Comparison of ENCODE assay signal across 13 cellular contexts in genomic region chr2:46117994-46118393, GRCh38.
"Had no signal": no experiment of that assay in that cellular context is flagged by ENCODE, and none has a peak within 500 bp of the region (broad histone marks: within the 10 kb centered on the region; RNA-seq: fewer than 3 reads in every experiment).

No MANE protein-coding gene starts in this region.

- ATAC-seq: activated CD4-positive, CD25-positive, alpha-beta regulatory T cell treated with anti-CD3 and anti-CD28 coated beads, Interleukin-2, amount 50 U/mL, for 24 hours; activated CD8-positive, alpha-beta memory T cell treated with anti-CD3 and anti-CD28 coated beads, Interleukin-2, amount 10 ng/mL, durations not matched to agents 7 days and 5 days; activated naive CD4-positive, alpha-beta T cell treated with anti-CD3 and anti-CD28 coated beads, Interleukin-2, amount 50 U/mL, for 72 hours; activated T-cell treated with anti-CD3 and anti-CD28 coated beads, Interleukin-2, amount 50 U/mL, for 4 hours; stimulated activated memory B cell treated with anti-CD40 and anti-IgM and Interleukin-4, amounts not matched to agents 10 μg/mL and 1 μg/mL and 100 μg/mL, for 72 hours had no signal

- H3K4me3 ChIP-seq: lung had no signal

- DNase-seq: activated CD4-positive, alpha-beta T cell treated with anti-CD3 and anti-CD28 coated beads, Interleukin-2, amount 50 U/mL, for 48 hours; activated CD8-positive, alpha-beta memory T cell treated with anti-CD3 and anti-CD28 coated beads, Interleukin-2, amount 10 ng/mL, durations not matched to agents 7 days and 5 days; activated effector memory CD4-positive, alpha-beta T cell treated with anti-CD3 and anti-CD28 coated beads, Interleukin-2, amount 50 U/mL, for 16 hours; activated T-cell treated with anti-CD3 and anti-CD28 coated beads, Interleukin-2, amount 50 U/mL, for 4 hours; amniotic stem cell; endodermal cell; islet precursor cell; midbrain; substantia nigra had no signal
